ENCODE assay signal across 12 cellular contexts in genomic region chr20:19094959-19095541, GRCh38.
"Had no signal": no experiment of that assay in that cellular context is flagged by ENCODE, and none has a peak within 500 bp of the region (broad histone marks: within the 10 kb centered on the region; RNA-seq: fewer than 3 reads in every experiment).

No MANE protein-coding gene starts in this region.

- H3K4me3 ChIP-seq: body of pancreas, gastrocnemius medialis, neural progenitor cell, tibial nerve had no signal

- ATAC-seq: body of pancreas, gastrocnemius medialis, T-helper 17 cell had no signal

- H3K27ac ChIP-seq: body of pancreas, gastrocnemius medialis, neural progenitor cell, tibial nerve had no signal

- H3K4me1 ChIP-seq: body of pancreas, tibial nerve had no signal

- H2AFZ ChIP-seq: neural progenitor cell had no signal

- H3K9me3 ChIP-seq: body of pancreas, gastrocnemius medialis, tibial nerve had no signal

- DNase-seq: activated CD4-positive, alpha-beta T cell treated with anti-CD3 and anti-CD28 coated beads, Interleukin-2, amount 10 ng/mL, durations not matched to agents 7 days and 5 days; activated CD4-positive, CD25-positive, alpha-beta regulatory T cell; activated CD8-positive, alpha-beta memory T cell treated with anti-CD3 and anti-CD28 coated beads for 24 hours; activated naive CD4-positive, alpha-beta T cell treated with anti-CD3 and anti-CD28 coated beads, Interleukin-2, amount 10 ng/mL, durations not matched to agents 7 days and 5 days; amniotic stem cell; body of pancreas; effector memory CD4-positive, alpha-beta T cell; gastrocnemius medialis; stimulated activated CD4-positive, alpha-beta T cell treated with anti-CD3 and anti-CD28 coated beads, Interleukin-4, amount 100 ng/mL, for 4 hours; T-helper 17 cell had no signal

- H3K36me3 ChIP-seq: gastrocnemius medialis, neural progenitor cell, tibial nerve had no signal

- H3K27me3 ChIP-seq: body of pancreas, gastrocnemius medialis, neural progenitor cell, tibial nerve had no signal

- H3K4me2 ChIP-seq: neural progenitor cell had no signal

- H3K9ac ChIP-seq: neural progenitor cell had no signal
